ENCODE assay signal across 23 cellular contexts in the genomic region with DNA sequence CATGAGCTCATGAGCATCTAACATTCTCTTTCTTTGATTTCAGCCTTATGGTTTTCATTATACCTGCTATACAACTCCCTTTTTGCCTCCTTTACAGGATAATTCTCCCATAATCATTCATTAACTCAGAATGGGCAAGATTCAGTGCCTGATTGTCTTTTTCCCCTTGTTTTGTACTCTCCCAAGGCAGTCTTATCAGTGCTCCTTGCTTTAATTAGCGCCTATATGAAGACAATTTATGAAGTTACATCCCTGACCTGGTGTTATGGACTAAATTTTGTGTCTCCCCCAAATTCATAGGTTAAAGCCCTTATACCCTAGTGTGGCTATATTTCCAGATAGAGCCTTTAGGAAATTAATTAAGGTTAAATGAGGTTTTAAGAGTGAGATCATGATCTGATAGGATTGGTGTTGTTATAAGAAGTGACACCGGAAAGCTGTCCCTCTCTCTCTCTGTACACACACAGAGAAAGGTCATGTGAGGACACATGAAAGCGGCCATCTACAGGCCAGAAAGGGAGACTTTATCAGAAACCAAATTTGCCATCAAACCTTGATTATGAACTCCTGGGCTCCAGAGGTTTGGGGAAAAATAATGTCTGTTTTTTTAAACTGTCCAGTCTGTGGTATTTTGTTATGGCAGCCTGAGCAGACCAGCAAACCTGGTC.
"Had no signal": no experiment of that assay in that cellular context is flagged by ENCODE, and none has a peak within 500 bp of the region (broad histone marks: within the 10 kb centered on the region; RNA-seq: fewer than 3 reads in every experiment).

No MANE protein-coding gene starts in this region.

- H3K36me3 ChIP-seq: SJCRH30 had no signal

- H3K9me3 ChIP-seq: SJCRH30 had no signal

- H3K27me3 ChIP-seq: SJCRH30 had no signal

- DNase-seq: IMR-90, Karpas-422, KG1, MM.1S, MV-4-11, NCI-H1048, NCI-H1105, NCI-H1417, NCI-H1436 treated with DMSO at 0.1 percent for 48 hours, NCI-H1694, NCI-H187 treated with DMSO at 0.1 percent for 48 hours, NCI-H2029 treated with DMSO at 0.1 percent for 48 hours, NCI-H2107, NCI-H345, NCI-H446 treated with DMSO at 0.1 percent for 48 hours, NCI-H510A treated with DMSO at 0.1 percent for 48 hours, NCI-H526, PC-3, SHP77 treated with DMSO at 0.1 percent for 48 hours, SJCRH30, T-helper 1 cell, T-helper 17 cell had no signal

- H3K4me3 ChIP-seq: SJCRH30, SK-N-MC had no signal

- H3K27ac ChIP-seq: SJCRH30, SK-N-MC had no signal

- H3K4me1 ChIP-seq: SJCRH30 had no signal
